Comparison of ENCODE assay signal across 22 cellular contexts in genomic region chrX:124619710-124620109, GRCh38.
"Had no signal": no experiment of that assay in that cellular context is flagged by ENCODE, and none has a peak within 500 bp of the region (broad histone marks: within the 10 kb centered on the region; RNA-seq: fewer than 3 reads in every experiment).

No MANE protein-coding gene starts in this region.

- FAIRE-seq: endometrium, frontal cortex had no signal

- H3K36me3 Mint-ChIP-seq: activated naive CD8-positive, alpha-beta T cell treated with anti-CD3 and anti-CD28 coated beads, Interleukin-2, amount 10 ng/mL, durations not matched to agents 7 days and 5 days; neural progenitor cell; stimulated activated effector memory CD8-positive, alpha-beta T cell treated with anti-CD3 and anti-CD28 coated beads, Interleukin-12 subunit alpha, Interleukin-12 subunit beta, amount 100 ng/mL, for 72 hours; WTC11 had no signal

- H3K4me1 Mint-ChIP-seq: activated naive CD8-positive, alpha-beta T cell treated with anti-CD3 and anti-CD28 coated beads, Interleukin-2, amount 10 ng/mL, durations not matched to agents 7 days and 5 days; naive thymus-derived CD8-positive, alpha-beta T cell; neural progenitor cell; stimulated activated effector memory CD8-positive, alpha-beta T cell treated with anti-CD3 and anti-CD28 coated beads, Interleukin-12 subunit alpha, Interleukin-12 subunit beta, amount 100 ng/mL, for 72 hours; WTC11 had no signal

- H2AFZ ChIP-seq: neural progenitor cell had no signal

- H3K4me3 ChIP-seq: body of pancreas, heart left ventricle, neural progenitor cell, transverse colon, uterus had no signal

- ATAC-seq: activated T-cell treated with anti-CD3 and anti-CD28 coated beads, Interleukin-2, amount 50 U/mL, for 4 hours; body of pancreas; heart left ventricle; naive thymus-derived CD8-positive, alpha-beta T cell; stimulated activated effector memory CD8-positive, alpha-beta T cell treated with anti-CD3 and anti-CD28 coated beads, Interleukin-12 subunit alpha, Interleukin-12 subunit beta, amount 100 ng/mL, for 72 hours; WTC11 had no signal

- H3K9me3 ChIP-seq: body of pancreas, heart left ventricle, transverse colon, uterus had no signal

- H3K4me2 ChIP-seq: neural progenitor cell had no signal

- H3K27ac ChIP-seq: body of pancreas, heart left ventricle, neural progenitor cell, transverse colon, uterus had no signal

- DNase-seq: activated CD8-positive, alpha-beta memory T cell treated with anti-CD3 and anti-CD28 coated beads for 24 hours; activated CD8-positive, alpha-beta memory T cell treated with anti-CD3 and anti-CD28 coated beads, Interleukin-2, amount 50 U/mL, for 4 hours; activated naive CD4-positive, alpha-beta T cell; activated naive CD8-positive, alpha-beta T cell treated with anti-CD3 and anti-CD28 coated beads, Interleukin-2, amount 10 ng/mL, durations not matched to agents 7 days and 5 days; activated T-cell treated with anti-CD3 and anti-CD28 coated beads, Interleukin-2, amount 50 U/mL, for 4 hours; body of pancreas; effector CD4-positive, alpha-beta T cell; heart left ventricle; kidney; naive thymus-derived CD8-positive, alpha-beta T cell; stimulated activated CD4-positive, alpha-beta T cell treated with anti-CD3 and anti-CD28 coated beads, Interleukin-1b, Interleukin-23, amount 100 ng/mL, for 48 hours; T-helper 9 cell; transverse colon; uterus had no signal

- H3K9ac ChIP-seq: neural progenitor cell had no signal

- H3K9me3 Mint-ChIP-seq: activated naive CD8-positive, alpha-beta T cell treated with anti-CD3 and anti-CD28 coated beads, Interleukin-2, amount 10 ng/mL, durations not matched to agents 7 days and 5 days; activated T-cell treated with anti-CD3 and anti-CD28 coated beads, Interleukin-2, amount 50 U/mL, for 4 hours; activated T-helper 2 cell treated with anti-CD3 and anti-CD28 coated beads, Interferon-gamma antibody, Interleukin-2, Interleukin-4, amounts not matched to agents 10 μg/mL and 5 μg/mL and 100 μg/mL, durations not matched to agents 14 hours and 24 hours and 36 hours; dendritic cell treated with granulocyte-macrophage colony-stimulating factor and Interleukin-4, amounts not matched to agents 40 ng/mL and 50 ng/mL, for 4 days; naive thymus-derived CD8-positive, alpha-beta T cell; neural progenitor cell; stimulated activated effector memory CD8-positive, alpha-beta T cell treated with anti-CD3 and anti-CD28 coated beads, Interleukin-12 subunit alpha, Interleukin-12 subunit beta, amount 100 ng/mL, for 72 hours; WTC11 had no signal

- H3K27me3 Mint-ChIP-seq: activated naive CD8-positive, alpha-beta T cell treated with anti-CD3 and anti-CD28 coated beads, Interleukin-2, amount 10 ng/mL, durations not matched to agents 7 days and 5 days; dendritic cell treated with granulocyte-macrophage colony-stimulating factor and Interleukin-4, amounts not matched to agents 40 ng/mL and 50 ng/mL, for 4 days; naive thymus-derived CD8-positive, alpha-beta T cell; progenitor cell of endocrine pancreas had no signal

- H3K4me3 Mint-ChIP-seq: activated naive CD8-positive, alpha-beta T cell treated with anti-CD3 and anti-CD28 coated beads, Interleukin-2, amount 10 ng/mL, durations not matched to agents 7 days and 5 days; activated T-cell treated with anti-CD3 and anti-CD28 coated beads, Interleukin-2, amount 50 U/mL, for 4 hours; dendritic cell treated with granulocyte-macrophage colony-stimulating factor and Interleukin-4, amounts not matched to agents 40 ng/mL and 50 ng/mL, for 4 days; naive thymus-derived CD8-positive, alpha-beta T cell; neural progenitor cell; stimulated activated effector memory CD8-positive, alpha-beta T cell treated with anti-CD3 and anti-CD28 coated beads, Interleukin-12 subunit alpha, Interleukin-12 subunit beta, amount 100 ng/mL, for 72 hours; WTC11 had no signal

- H3K36me3 ChIP-seq: heart left ventricle, neural progenitor cell, transverse colon, uterus had no signal

- H3K27me3 ChIP-seq: body of pancreas, heart left ventricle, neural progenitor cell, transverse colon, uterus had no signal

- H3K4me1 ChIP-seq: body of pancreas, heart left ventricle, neural progenitor cell, transverse colon, uterus had no signal

- H3K27ac Mint-ChIP-seq: activated naive CD8-positive, alpha-beta T cell treated with anti-CD3 and anti-CD28 coated beads, Interleukin-2, amount 10 ng/mL, durations not matched to agents 7 days and 5 days; activated T-helper 2 cell treated with anti-CD3 and anti-CD28 coated beads, Interferon-gamma antibody, Interleukin-2, Interleukin-4, amounts not matched to agents 10 μg/mL and 5 μg/mL and 100 μg/mL, durations not matched to agents 14 hours and 24 hours and 36 hours; dendritic cell treated with granulocyte-macrophage colony-stimulating factor and Interleukin-4, amounts not matched to agents 40 ng/mL and 50 ng/mL, for 4 days; naive thymus-derived CD8-positive, alpha-beta T cell; neural progenitor cell; progenitor cell of endocrine pancreas; stimulated activated effector memory CD8-positive, alpha-beta T cell treated with anti-CD3 and anti-CD28 coated beads, Interleukin-12 subunit alpha, Interleukin-12 subunit beta, amount 100 ng/mL, for 72 hours; WTC11 had no signal
